In the genomic region with DNA sequence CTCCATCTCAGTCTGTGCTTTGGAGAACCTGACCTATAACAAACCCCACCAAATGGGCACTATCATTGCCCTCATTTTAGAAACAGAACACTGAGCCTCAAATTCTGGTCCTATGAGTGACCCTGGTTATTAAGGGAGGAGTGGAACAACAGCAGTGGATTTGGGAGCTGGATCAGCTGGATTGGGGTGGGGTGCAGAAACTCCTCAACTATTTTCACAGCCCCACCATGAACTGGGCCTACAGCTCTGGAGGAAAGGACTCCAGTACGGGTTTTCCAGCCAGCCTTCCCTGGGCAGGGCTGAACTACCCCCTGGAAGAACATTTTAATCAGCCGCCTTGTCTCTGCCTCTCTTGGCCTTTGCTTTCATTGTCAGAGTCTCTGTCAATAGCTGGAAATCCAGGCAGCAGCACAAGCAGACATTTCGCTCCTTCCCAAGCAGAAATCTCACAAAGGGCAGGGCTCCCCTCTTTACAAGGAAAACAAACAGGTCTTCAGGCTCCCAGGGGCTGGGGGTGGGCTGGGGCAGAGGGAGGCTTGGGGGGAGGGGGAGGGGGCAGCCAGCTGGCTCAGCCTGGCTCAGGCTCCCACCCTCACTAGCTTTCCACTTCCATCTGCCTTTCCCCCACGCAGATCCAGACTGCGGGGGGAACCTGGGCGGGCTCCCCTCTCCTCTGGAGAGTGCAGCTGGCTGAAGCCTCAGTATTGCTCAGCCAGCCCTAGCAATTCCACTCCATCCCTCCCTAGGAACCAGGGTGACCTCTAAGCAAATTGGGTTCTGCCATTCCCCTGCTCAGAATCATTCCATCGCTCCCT, we compare ENCODE assay signal across 1 cellular context.
TF ChIP-seq lines count a peak whose summit lies in the region.

No MANE protein-coding gene starts in this region.

TF ChIP-seq in HEK293, 187 proteins besides CTCF, POLR2A, EP300 and RAD21 (continued from another document):
- TF ChIP-seq, protein P1, sequence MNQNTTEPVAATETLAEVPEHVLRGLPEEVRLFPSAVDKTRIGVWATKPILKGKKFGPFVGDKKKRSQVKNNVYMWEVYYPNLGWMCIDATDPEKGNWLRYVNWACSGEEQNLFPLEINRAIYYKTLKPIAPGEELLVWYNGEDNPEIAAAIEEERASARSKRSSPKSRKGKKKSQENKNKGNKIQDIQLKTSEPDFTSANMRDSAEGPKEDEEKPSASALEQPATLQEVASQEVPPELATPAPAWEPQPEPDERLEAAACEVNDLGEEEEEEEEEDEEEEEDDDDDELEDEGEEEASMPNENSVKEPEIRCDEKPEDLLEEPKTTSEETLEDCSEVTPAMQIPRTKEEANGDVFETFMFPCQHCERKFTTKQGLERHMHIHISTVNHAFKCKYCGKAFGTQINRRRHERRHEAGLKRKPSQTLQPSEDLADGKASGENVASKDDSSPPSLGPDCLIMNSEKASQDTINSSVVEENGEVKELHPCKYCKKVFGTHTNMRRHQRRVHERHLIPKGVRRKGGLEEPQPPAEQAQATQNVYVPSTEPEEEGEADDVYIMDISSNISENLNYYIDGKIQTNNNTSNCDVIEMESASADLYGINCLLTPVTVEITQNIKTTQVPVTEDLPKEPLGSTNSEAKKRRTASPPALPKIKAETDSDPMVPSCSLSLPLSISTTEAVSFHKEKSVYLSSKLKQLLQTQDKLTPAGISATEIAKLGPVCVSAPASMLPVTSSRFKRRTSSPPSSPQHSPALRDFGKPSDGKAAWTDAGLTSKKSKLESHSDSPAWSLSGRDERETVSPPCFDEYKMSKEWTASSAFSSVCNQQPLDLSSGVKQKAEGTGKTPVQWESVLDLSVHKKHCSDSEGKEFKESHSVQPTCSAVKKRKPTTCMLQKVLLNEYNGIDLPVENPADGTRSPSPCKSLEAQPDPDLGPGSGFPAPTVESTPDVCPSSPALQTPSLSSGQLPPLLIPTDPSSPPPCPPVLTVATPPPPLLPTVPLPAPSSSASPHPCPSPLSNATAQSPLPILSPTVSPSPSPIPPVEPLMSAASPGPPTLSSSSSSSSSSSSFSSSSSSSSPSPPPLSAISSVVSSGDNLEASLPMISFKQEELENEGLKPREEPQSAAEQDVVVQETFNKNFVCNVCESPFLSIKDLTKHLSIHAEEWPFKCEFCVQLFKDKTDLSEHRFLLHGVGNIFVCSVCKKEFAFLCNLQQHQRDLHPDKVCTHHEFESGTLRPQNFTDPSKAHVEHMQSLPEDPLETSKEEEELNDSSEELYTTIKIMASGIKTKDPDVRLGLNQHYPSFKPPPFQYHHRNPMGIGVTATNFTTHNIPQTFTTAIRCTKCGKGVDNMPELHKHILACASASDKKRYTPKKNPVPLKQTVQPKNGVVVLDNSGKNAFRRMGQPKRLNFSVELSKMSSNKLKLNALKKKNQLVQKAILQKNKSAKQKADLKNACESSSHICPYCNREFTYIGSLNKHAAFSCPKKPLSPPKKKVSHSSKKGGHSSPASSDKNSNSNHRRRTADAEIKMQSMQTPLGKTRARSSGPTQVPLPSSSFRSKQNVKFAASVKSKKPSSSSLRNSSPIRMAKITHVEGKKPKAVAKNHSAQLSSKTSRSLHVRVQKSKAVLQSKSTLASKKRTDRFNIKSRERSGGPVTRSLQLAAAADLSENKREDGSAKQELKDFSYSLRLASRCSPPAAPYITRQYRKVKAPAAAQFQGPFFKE (tag by site-specific recombination; IDR thresholded peaks at IDR 0.05; ENCODE audit: borderline replicate concordance): no peak
- no peak for TF ChIP-seq ZNF544 (tag by site-specific recombination; IDR thresholded peaks at IDR 0.05)
- TF ChIP-seq ZNF473 (tag by site-specific recombination; IDR thresholded peaks at IDR 0.05): no peak
- TF ChIP-seq ZNF610 (tag by site-specific recombination; IDR thresholded peaks at IDR 0.05; ENCODE audit: borderline replicate concordance): no peak
- TF ChIP-seq, protein P2, sequence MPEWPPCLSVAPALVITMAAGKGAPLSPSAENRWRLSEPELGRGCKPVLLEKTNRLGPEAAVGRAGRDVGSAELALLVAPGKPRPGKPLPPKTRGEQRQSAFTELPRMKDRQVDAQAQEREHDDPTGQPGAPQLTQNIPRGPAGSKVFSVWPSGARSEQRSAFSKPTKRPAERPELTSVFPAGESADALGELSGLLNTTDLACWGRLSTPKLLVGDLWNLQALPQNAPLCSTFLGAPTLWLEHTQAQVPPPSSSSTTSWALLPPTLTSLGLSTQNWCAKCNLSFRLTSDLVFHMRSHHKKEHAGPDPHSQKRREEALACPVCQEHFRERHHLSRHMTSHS (tag by site-specific recombination; IDR thresholded peaks at IDR 0.05): no peak
- TF ChIP-seq KLF9 (tag by site-specific recombination; IDR thresholded peaks at IDR 0.05; ENCODE audit: low read depth): no peak; the same call in 1 of the 2 replicates
- TF ChIP-seq, protein P3, sequence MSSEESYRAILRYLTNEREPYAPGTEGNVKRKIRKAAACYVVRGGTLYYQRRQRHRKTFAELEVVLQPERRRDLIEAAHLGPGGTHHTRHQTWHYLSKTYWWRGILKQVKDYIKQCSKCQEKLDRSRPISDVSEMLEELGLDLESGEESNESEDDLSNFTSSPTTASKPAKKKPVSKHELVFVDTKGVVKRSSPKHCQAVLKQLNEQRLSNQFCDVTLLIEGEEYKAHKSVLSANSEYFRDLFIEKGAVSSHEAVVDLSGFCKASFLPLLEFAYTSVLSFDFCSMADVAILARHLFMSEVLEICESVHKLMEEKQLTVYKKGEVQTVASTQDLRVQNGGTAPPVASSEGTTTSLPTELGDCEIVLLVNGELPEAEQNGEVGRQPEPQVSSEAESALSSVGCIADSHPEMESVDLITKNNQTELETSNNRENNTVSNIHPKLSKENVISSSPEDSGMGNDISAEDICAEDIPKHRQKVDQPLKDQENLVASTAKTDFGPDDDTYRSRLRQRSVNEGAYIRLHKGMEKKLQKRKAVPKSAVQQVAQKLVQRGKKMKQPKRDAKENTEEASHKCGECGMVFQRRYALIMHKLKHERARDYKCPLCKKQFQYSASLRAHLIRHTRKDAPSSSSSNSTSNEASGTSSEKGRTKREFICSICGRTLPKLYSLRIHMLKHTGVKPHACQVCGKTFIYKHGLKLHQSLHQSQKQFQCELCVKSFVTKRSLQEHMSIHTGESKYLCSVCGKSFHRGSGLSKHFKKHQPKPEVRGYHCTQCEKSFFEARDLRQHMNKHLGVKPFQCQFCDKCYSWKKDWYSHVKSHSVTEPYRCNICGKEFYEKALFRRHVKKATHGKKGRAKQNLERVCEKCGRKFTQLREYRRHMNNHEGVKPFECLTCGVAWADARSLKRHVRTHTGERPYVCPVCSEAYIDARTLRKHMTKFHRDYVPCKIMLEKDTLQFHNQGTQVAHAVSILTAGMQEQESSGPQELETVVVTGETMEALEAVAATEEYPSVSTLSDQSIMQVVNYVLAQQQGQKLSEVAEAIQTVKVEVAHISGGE (tag by site-specific recombination; conservative IDR thresholded peaks at IDR 0.05; ENCODE audit: low read depth): 0 out of 2 replicates have a peak, but pooled peaks have one; percentile 13
